Comparison of ENCODE assay signal across 1 cellular context in genomic region chr1:211579434-211580302, GRCh38.
A peak's percentile ranks its signal among the peaks of the same experiment; 100 is the strongest.
TF ChIP-seq lines count a peak whose summit lies in the region.

No MANE protein-coding gene starts in this region.

TF ChIP-seq in GM12878, 131 proteins besides CTCF, POLR2A, EP300 and RAD21 (continued from another document):
- TF ChIP-seq SKIL (IDR thresholded peaks at IDR 0.05; ENCODE audit: low read depth, poor library complexity, severe bottlenecking) (no peak), STAT1 (conservative IDR thresholded peaks at IDR 0.05) (no peak), NR2C2 (IDR thresholded peaks at IDR 0.05; ENCODE audit: borderline replicate concordance, control insufficient read depth, insufficient read length, low read depth) (no peak), EZH2 (IDR thresholded peaks at IDR 0.05; ENCODE audit: borderline replicate concordance, control insufficient read depth, low read depth, low read length) (no peak), SMAD5 (IDR thresholded peaks at IDR 0.05; ENCODE audit: low read depth) (no peak), TCF3 (IDR thresholded peaks at IDR 0.05; ENCODE audit: borderline replicate concordance, insufficient read depth, low read depth, low read length) (peak; percentile 27; the same call in 1 of the 2 replicates), ZNF687 (IDR thresholded peaks at IDR 0.05) (0 out of 2 replicates have a peak, but pooled peaks have one; percentile 20), CREM (IDR thresholded peaks at IDR 0.05; ENCODE audit: low read depth) (0 out of 2 replicates have a peak, but pooled peaks have one; percentile 51), DPF2 (IDR thresholded peaks at IDR 0.05) (no peak), PKNOX1 (IDR thresholded peaks at IDR 0.05) (peak; percentile 79), POLR2AphosphoS2 (IDR thresholded peaks at IDR 0.05; ENCODE audit: low read depth, low read length) (no peak; the same call in 1 of the 2 replicates), CHD2 (IDR thresholded peaks at IDR 0.05; ENCODE audit: borderline replicate concordance, low read depth, low read length) (peak; percentile 51), NR2C1 (IDR thresholded peaks at IDR 0.05) (no peak), RBBP5 (conservative IDR thresholded peaks at IDR 0.05) (no peak), EGR1 (IDR thresholded peaks at IDR 0.05; ENCODE audit: borderline replicate concordance in 1 of 2, low read depth in 2 of 2, low read length in 2 of 2) (peak in 1 of 2 experiments; percentile 64; a peak in 2 of 3 replicates), ZNF24 (IDR thresholded peaks at IDR 0.05) (0 out of 2 replicates have a peak, but pooled peaks have one; percentile 30), NKRF (conservative IDR thresholded peaks at IDR 0.05) (peak; percentile 22; the same call in 1 of the 2 replicates), MAX (IDR thresholded peaks at IDR 0.05; ENCODE audit: low read depth, low read length) (peak; percentile 64; the same call in 1 of the 2 replicates), IRF5 (IDR thresholded peaks at IDR 0.05; ENCODE audit: borderline replicate concordance) (no peak), MXI1 (IDR thresholded peaks at IDR 0.05; ENCODE audit: low read depth, low read length) (peak; percentile 82), MYC (IDR thresholded peaks at IDR 0.05; ENCODE audit: insufficient read depth, insufficient read length, insufficient replicate concordance, low read length, severe bottlenecking) (peak; percentile 41), CREB1 (IDR thresholded peaks at IDR 0.05; ENCODE audit: low read depth) (no peak), MEF2B (IDR thresholded peaks at IDR 0.05; ENCODE audit: partially characterized antibody, poor library complexity, severe bottlenecking) (peak; percentile 38), NRF1 (conservative IDR thresholded peaks at IDR 0.05; ENCODE audit: low read depth, low read length) (no peak), ETV6 (conservative IDR thresholded peaks at IDR 0.05 in 1 of 2, IDR thresholded peaks at IDR 0.05 in 1 of 2; ENCODE audit: borderline replicate concordance in 1 of 2, low read depth in 1 of 2) (no peak), ZNF207 (IDR thresholded peaks at IDR 0.05; ENCODE audit: borderline replicate concordance) (no peak), POLR2AphosphoS5 (IDR thresholded peaks at IDR 0.05; ENCODE audit: low read length) (no peak), PML (IDR thresholded peaks at IDR 0.05; ENCODE audit: low read length) (no peak), TCF12 (IDR thresholded peaks at IDR 0.05; ENCODE audit: low read depth, low read length) (0 out of 2 replicates have a peak, but pooled peaks have one; percentile 10), SRF (IDR thresholded peaks at IDR 0.05; ENCODE audit: low read depth in 2 of 2, low read length in 2 of 2) (no peak), BMI1 (IDR thresholded peaks at IDR 0.05; ENCODE audit: borderline replicate concordance) (no peak), ATF3 (IDR thresholded peaks at IDR 0.05; ENCODE audit: borderline replicate concordance, extremely low read depth, low read depth, low read length) (no peak), ZBED1 (IDR thresholded peaks at IDR 0.05; ENCODE audit: borderline replicate concordance) (no peak), TAF1 (IDR thresholded peaks at IDR 0.05; ENCODE audit: borderline replicate concordance, low read depth, low read length) (0 out of 2 replicates have a peak, but pooled peaks have one; percentile 30)
